In genomic region chr11:6418958-6419611, GRCh38 we compare ENCODE assay signal across 8 cellular contexts. TPM values are rescaled to one million over a fixed set of nuclear protein-coding genes. Genes with fewer than 3 reads are reported as not detected.
DNase-seq lines count a peak whose midpoint lies in the region; ATAC-seq and TF ChIP-seq lines count a peak whose summit lies in the region.

Gene APBB1 (minus strand): TSS chr11:6419094. CDS start chr11:6411347, 7,747 bp downstream.

- peak within 1 kb of the TSS; percentile 86 for H3K4me3 ChIP-seq in SK-N-MC
- H3K4me3 ChIP-seq in osteoblast (ENCODE audit: insufficient read depth, low read length): peak within 1 kb of the TSS; percentile 86
- peak within 1 kb of the TSS; percentile 97 for H3K4me3 ChIP-seq in thoracic aorta

- peak; percentile 43 for ATAC-seq in HG03442 (IDR thresholded peaks at IDR 0.05; ENCODE audit: unreplicated experiment)
- ATAC-seq in thoracic aorta (ENCODE audit: insufficient number of reproducible peaks, low FRiP score, low read depth): peak; percentile 85

- H3K27ac ChIP-seq in SK-N-MC: no peak within 1 kb of the TSS
- H3K27ac ChIP-seq in osteoblast (ENCODE audit: low read depth, low read length): no peak within 1 kb of the TSS
- H3K27ac ChIP-seq in thoracic aorta: peak within 1 kb of the TSS; percentile 91 to 93

- peaks cover 11% of the 10 kb centered on the region for H3K27me3 Mint-ChIP-seq in activated naive CD8-positive, alpha-beta T cell treated with anti-CD3 and anti-CD28 coated beads for 36 hours

- peak within 1 kb of the TSS; percentile 76 for H3K9ac ChIP-seq in SK-N-MC (ENCODE audit: insufficient read length)

- peak; percentile 40 for DNase-seq in NCI-H2029 (lab: John Stamatoyannopoulos, UW)
- no peak for DNase-seq in NCI-H2029 treated with DMSO at 0.1 percent for 48 hours (lab: John Stamatoyannopoulos, UW)
- DNase-seq in SK-N-MC (ENCODE audit: low read depth, low spot score): no peak
- DNase-seq in activated naive CD8-positive, alpha-beta T cell treated with anti-CD3 and anti-CD28 coated beads for 36 hours: peak; percentile 79
- DNase-seq in head of caudate nucleus: peak; percentile 34 to 89 (median 80)
- DNase-seq in osteoblast (ENCODE audit: insufficient read length, low spot score, missing footprints): peak; percentile 98
- DNase-seq in thoracic aorta (ENCODE audit: low spot score): no peak

- no peak for TF ChIP-seq CTCF in osteoblast (IDR thresholded peaks at IDR 0.05; ENCODE audit: extremely low read depth, low read depth, low read length)
- TF ChIP-seq CTCF in thoracic aorta (IDR thresholded peaks at IDR 0.05): no peak

- H3K4me2 ChIP-seq in osteoblast (ENCODE audit: insufficient read depth, low read length): peak within 1 kb of the TSS; percentile 92

- peaks cover 19% of the 10 kb centered on the region for H3K79me2 ChIP-seq in osteoblast (ENCODE audit: insufficient read depth, low read length)

- H2AFZ ChIP-seq in osteoblast (ENCODE audit: low read length): peak within 1 kb of the TSS; percentile 77

- H3K9me3 Mint-ChIP-seq in activated naive CD8-positive, alpha-beta T cell treated with anti-CD3 and anti-CD28 coated beads for 36 hours: no peaks in the 10 kb centered on the region

- H3K36me3 ChIP-seq in SK-N-MC (ENCODE audit: insufficient read depth, low read length) (no peaks in the 10 kb centered on the region), osteoblast (ENCODE audit: insufficient read depth, low read length) (no peaks in the 10 kb centered on the region), thoracic aorta (no peaks in the 10 kb centered on the region)

- H3K27me3 ChIP-seq in osteoblast (ENCODE audit: insufficient read depth, low read length): peaks cover 8% of the 10 kb centered on the region
- no peaks in the 10 kb centered on the region for H3K27me3 ChIP-seq in thoracic aorta (replicated peaks; ENCODE audit: insufficient read depth)

- H3K4me1 Mint-ChIP-seq in activated naive CD8-positive, alpha-beta T cell treated with anti-CD3 and anti-CD28 coated beads for 36 hours: peaks cover 5% of the 10 kb centered on the region

- H3K9me3 ChIP-seq in SK-N-MC (ENCODE audit: low read depth, low read length) (no peaks in the 10 kb centered on the region), osteoblast (ENCODE audit: low read depth, low read length) (no peaks in the 10 kb centered on the region), thoracic aorta (no peaks in the 10 kb centered on the region)

- peaks cover 9% of the 10 kb centered on the region for H3K4me1 ChIP-seq in osteoblast (ENCODE audit: insufficient read depth, low read length)
- H3K4me1 ChIP-seq in thoracic aorta (ENCODE audit: control insufficient read depth in 1 of 2, low read depth in 2 of 2): peaks cover 5 to 24% of the 10 kb centered on the region in 2 donors

- H3K36me3 Mint-ChIP-seq in activated naive CD8-positive, alpha-beta T cell treated with anti-CD3 and anti-CD28 coated beads for 36 hours: no peaks in the 10 kb centered on the region

- peak within 1 kb of the TSS; percentile 76 for H3K4me3 Mint-ChIP-seq in activated naive CD8-positive, alpha-beta T cell treated with anti-CD3 and anti-CD28 coated beads for 36 hours

- intact Hi-C loops in head of caudate nucleus (cut with DNase I): no loop called here

- H4K20me1 ChIP-seq in osteoblast (ENCODE audit: insufficient read depth, low read length): peaks cover 31% of the 10 kb centered on the region

- H3K27ac Mint-ChIP-seq in activated naive CD8-positive, alpha-beta T cell treated with anti-CD3 and anti-CD28 coated beads for 36 hours: peak within 1 kb of the TSS; percentile 36

RNA-seq across cellular contexts. Expression of gene APBB1, which starts in this region (rescaled TPM):
- total RNA-seq in activated naive CD8-positive, alpha-beta T cell treated with anti-CD3 and anti-CD28 coated beads for 36 hours: 10 to 100 TPM; 29.2 to 32.3 TPM
- total RNA-seq in osteoblast: 40.7 and 45.6 TPM in 2 replicates
- 10 to 100 TPM; 40.0 to 63.6 TPM for total RNA-seq in thoracic aorta

Comparison
In these comparisons a context has a peak if more than half of its experiments do, and no peak if none do; other contexts are left out.
1. DNase-seq: peak in NCI-H2029 (single experiment), activated naive CD8-positive, alpha-beta T cell treated with anti-CD3 and anti-CD28 coated beads for 36 hours (single experiment), head of caudate nucleus (42 of 42) and osteoblast (single experiment); none in NCI-H2029 treated with DMSO at 0.1 percent for 48 hours (single experiment), SK-N-MC (single experiment) and thoracic aorta (single experiment).
2. H3K27ac ChIP-seq: peak in thoracic aorta (2 of 2); none in SK-N-MC (single experiment) and osteoblast (single experiment).
3. Peak in every context shown above with its lines, with median percentiles within 50 percentile points of each other: H3K4me3 ChIP-seq.